ENCODE assay signal across 9 cellular contexts in genomic region chr3:129211772-129212171, GRCh38. TPM values are rescaled to one million over a fixed set of nuclear protein-coding genes. Genes with fewer than 3 reads are reported as not detected.
DNase-seq lines count a peak whose midpoint lies in the region; ATAC-seq and TF ChIP-seq lines count a peak whose summit lies in the region.
"Had no signal": no experiment of that assay in that cellular context is flagged by ENCODE, and none has a peak within 500 bp of the region (broad histone marks: within the 10 kb centered on the region; RNA-seq: fewer than 3 reads in every experiment).

No MANE protein-coding gene starts in this region.

- H3K4me3 ChIP-seq in skin epidermis: no peak overlapping the region
- H3K4me3 ChIP-seq: cardiac muscle cell had no signal

- DNase-seq in HFFc6: peak; percentile 79
- DNase-seq in RPMI7951 (ENCODE audit: low read depth): peak; percentile 90
- DNase-seq in Right ventricle myocardium inferior (ENCODE audit: missing footprints): peak; percentile 84
- DNase-seq in NAMALWA (ENCODE audit: low spot score): no peak
- DNase-seq in NCI-H1930 (lab: John Stamatoyannopoulos, UW): no peak
- no peak for DNase-seq in activated CD8-positive, alpha-beta memory T cell treated with anti-CD3 and anti-CD28 coated beads, Interleukin-2, amount 50 U/mL, for 48 hours

- no peaks in the 10 kb centered on the region for H3K36me3 Mint-ChIP-seq in HFFc6 (ENCODE audit: low read depth)

- peak overlapping the region; percentile 92 for H3K27ac Mint-ChIP-seq in HFFc6

- no peaks in the 10 kb centered on the region; the same call in 1 of the 2 replicates for H3K27me3 Mint-ChIP-seq in HFFc6 (ENCODE audit: insufficient read depth)

- H3K4me3 Mint-ChIP-seq in HFFc6: peak overlapping the region; percentile 48

- intact Hi-C loops in Right ventricle myocardium inferior (cut with DNase I): no loop called here

- peak overlapping the region in 17 of 21 experiments; percentile 5 to 67 (median 54) for H3K27ac ChIP-seq in skin epidermis
- H3K27ac ChIP-seq: cardiac muscle cell had no signal

- ATAC-seq in Right ventricle myocardium inferior (peak; percentile 69), HG02759 (IDR thresholded peaks at IDR 0.05; ENCODE audit: unreplicated experiment) (no peak)

- no peaks in the 10 kb centered on the region for H3K9me3 Mint-ChIP-seq in HFFc6

- peaks cover 30% of the 10 kb centered on the region for H3K4me1 Mint-ChIP-seq in HFFc6 (ENCODE audit: low read depth)

- TF ChIP-seq CTCF in HFFc6 (IDR thresholded peaks at IDR 0.05): no peak

RNA-seq across cellular contexts. Expression of gene CNBP, which starts 28.1 kb away (rescaled TPM):
- 100 to 1,000 TPM; 229 to 242 (median 240) TPM for total RNA-seq in HFFc6 (2021; fragmentation: NEBNext Ultra II Directional; extraction: Animal tissue kit (Norgen Biotek cat#: 25700))
- 394 and 396 TPM in 2 replicates for total RNA-seq in RPMI7951 (2014; rRNA removed; shearing (Covaris generic))
- 458 TPM for total RNA-seq in Right ventricle myocardium inferior

RNA-seq across cellular contexts. Expression of gene COPG1, which starts 37.6 kb away (rescaled TPM):
- 100 to 1,000 TPM; 316 to 393 (median 342) TPM for total RNA-seq in HFFc6 (2021; fragmentation: NEBNext Ultra II Directional; extraction: Animal tissue kit (Norgen Biotek cat#: 25700))
- total RNA-seq in RPMI7951 (2014; rRNA removed; shearing (Covaris generic)): 139 and 166 TPM in 2 replicates
- 83.9 TPM for total RNA-seq in Right ventricle myocardium inferior

RNA-seq across cellular contexts. Expression of gene ISY1, which starts 50.9 kb away (rescaled TPM):
- total RNA-seq in HFFc6 (2021; fragmentation: NEBNext Ultra II Directional; extraction: Animal tissue kit (Norgen Biotek cat#: 25700)): 10 to 100 TPM; 34.6 to 50.6 (median 42.2) TPM
- 46.6 and 49.1 TPM in 2 replicates for total RNA-seq in RPMI7951 (2014; rRNA removed; shearing (Covaris generic))
- total RNA-seq in Right ventricle myocardium inferior: 25.1 TPM

Comparison
In these comparisons a context has a peak if more than half of its experiments do, and no peak if none do; other contexts are left out.
1. DNase-seq: peak in HFFc6 (single experiment), RPMI7951 (single experiment) and Right ventricle myocardium inferior (single experiment); none in NAMALWA (single experiment), NCI-H1930 (0 of 2) and activated CD8-positive, alpha-beta memory T cell treated with anti-CD3 and anti-CD28 coated beads, Interleukin-2, amount 50 U/mL, for 48 hours (single experiment).